Comparison of ENCODE assay signal across 17 cellular contexts in the genomic region with DNA sequence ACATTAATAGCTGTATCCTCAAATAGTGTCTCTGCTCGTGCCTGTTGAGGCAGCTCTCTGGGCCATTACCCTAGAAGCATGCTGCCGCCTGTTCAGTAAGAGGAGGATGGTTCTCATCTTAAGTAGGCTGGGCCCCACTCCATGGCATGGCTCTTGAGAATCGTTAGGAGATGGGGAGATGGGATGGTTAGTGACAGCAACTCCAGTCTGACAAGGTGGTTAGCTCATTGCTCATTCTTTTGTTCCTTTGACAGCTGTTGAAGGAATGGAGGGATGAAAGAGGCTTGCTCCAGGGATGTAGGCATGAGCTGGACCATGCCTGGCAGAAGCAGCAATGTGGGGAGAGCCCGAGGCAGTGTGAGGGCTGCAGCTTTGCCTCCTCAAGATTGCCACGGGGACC.
DNase-seq lines count a peak whose midpoint lies in the region; ATAC-seq and TF ChIP-seq lines count a peak whose summit lies in the region.
"Had no signal": no experiment of that assay in that cellular context is flagged by ENCODE, and none has a peak within 500 bp of the region (broad histone marks: within the 10 kb centered on the region; RNA-seq: fewer than 3 reads in every experiment).

No MANE protein-coding gene starts in this region.

- H3K27ac ChIP-seq in neuronal stem cell (replicated peaks; ENCODE audit: low read length), result no peak overlapping the region
- no peak overlapping the region for H3K27ac ChIP-seq in esophagus squamous epithelium
- H3K27ac ChIP-seq: C4-2B, GM23248 had no signal

- H3K36me3 ChIP-seq in neuronal stem cell (replicated peaks in 1 of 2; ENCODE audit: control insufficient read depth in 2 of 2, insufficient read depth in 2 of 2, low read length in 2 of 2) (no peaks in the 10 kb centered on the region), esophagus squamous epithelium (no peaks in the 10 kb centered on the region)

- intact Hi-C loops in esophagus squamous epithelium (cut with DNase I), result no loop called here

- no peak overlapping the region for H3K14ac ChIP-seq in neuronal stem cell (ENCODE audit: low read length)

- H3K4me3 Mint-ChIP-seq in nephron progenitor cell, result no peak overlapping the region

- H3K4ac ChIP-seq in neuronal stem cell (ENCODE audit: low read length), result no peak overlapping the region

- H3K9ac ChIP-seq in neuronal stem cell (ENCODE audit: low read depth, low read length, poor library complexity), result no peak overlapping the region
- H3K9ac ChIP-seq: GM23248 had no signal

- H3K4me3 ChIP-seq in epithelial cell of esophagus (ENCODE audit: low read length) (no peak overlapping the region), neuronal stem cell (ENCODE audit: low read length in 2 of 2) (no peak overlapping the region), esophagus squamous epithelium (no peak overlapping the region)
- H3K4me3 ChIP-seq: GM23248 had no signal

- whole genome bisulfite sequencing in neuronal stem cell (ENCODE audit: extremely low coverage in 2 of 2, insufficient read length in 2 of 2, insufficient replicate concordance in 1 of 2), 2 donors, result no CpG with 5 or more reads among the region's 5 CpGs
- WGBS in esophagus squamous epithelium, 2 donors, result 31 to 46% methylated on average over 5 of the region's 5 CpGs

- TF ChIP-seq CTCF in epithelial cell of esophagus (IDR thresholded peaks at IDR 0.05; ENCODE audit: insufficient read depth, low read depth, low read length, missing control alignments) (no peak), esophagus squamous epithelium (IDR thresholded peaks at IDR 0.05) (no peak), nephron progenitor cell (IDR thresholded peaks at IDR 0.05) (no peak)

- H3K27ac Mint-ChIP-seq in nephron progenitor cell, result no peak overlapping the region

- H3K4me1 ChIP-seq in neuronal stem cell (ENCODE audit: control insufficient read depth in 2 of 2, insufficient read depth in 1 of 2, low read depth in 1 of 2, low read length in 2 of 2), result peaks cover 0 to 4% of the 10 kb centered on the region in 2 donors
- peaks cover 0 to 13% (median 7%) of the 10 kb centered on the region in 3 donors for H3K4me1 ChIP-seq in esophagus squamous epithelium

- H3K9me3 Mint-ChIP-seq in nephron progenitor cell, result no peaks in the 10 kb centered on the region

- TF ChIP-seq POLR2A in esophagus squamous epithelium (IDR thresholded peaks at IDR 0.05), result no peak

- no peak overlapping the region for H2BK5ac ChIP-seq in neuronal stem cell (ENCODE audit: low read length)

- peak; percentile 64 for DNase-seq in ELF-1 (ENCODE audit: low read depth, low spot score)
- DNase-seq in NCI-H187 treated with DMSO at 0.1 percent for 48 hours (lab: John Stamatoyannopoulos, UW), result peak; percentile 4
- DNase-seq in epithelial cell of esophagus (ENCODE audit: low read depth), result peak; percentile 81
- DNase-seq in neuronal stem cell (ENCODE audit: low spot score), result no peak
- no peak for DNase-seq in esophagus squamous epithelium (lab: John Stamatoyannopoulos, UW)
- no peak for DNase-seq in nephron progenitor cell
- DNase-seq: ACHN, GF-D8, GM23248, HCEC 1CT, NCI-H1105, NCI-H1694 treated with DMSO at 0.1 percent for 48 hours, NCI-H2171 had no signal

- H3K4me2 ChIP-seq in neuronal stem cell (ENCODE audit: insufficient read depth, low read length, poor library complexity, severe bottlenecking), result no peak overlapping the region

- no peaks in the 10 kb centered on the region for H3K79me1 ChIP-seq in neuronal stem cell (ENCODE audit: low read depth, low read length)

- H3K23ac ChIP-seq in neuronal stem cell (ENCODE audit: low read depth, low read length, poor library complexity), result no peak overlapping the region

- ATAC-seq in GM21723 (IDR thresholded peaks at IDR 0.05; ENCODE audit: unreplicated experiment), result no peak
- ATAC-seq: Panc1, Right ventricle myocardium inferior had no signal

- H2BK15ac ChIP-seq in neuronal stem cell (ENCODE audit: low read length), result no peak overlapping the region

- peaks cover 4% of the 10 kb centered on the region for H3K27me3 Mint-ChIP-seq in nephron progenitor cell (ENCODE audit: low read depth, poor library complexity)

- no peak overlapping the region for H2AFZ ChIP-seq in neuronal stem cell (ENCODE audit: low read length)
- H2AFZ ChIP-seq: GM23248 had no signal

- H4K8ac ChIP-seq in neuronal stem cell (ENCODE audit: low read depth, low read length), result peak overlapping the region; percentile 89

- no peak overlapping the region for H3K18ac ChIP-seq in neuronal stem cell (ENCODE audit: low read length)

- no peak overlapping the region for H2BK120ac ChIP-seq in neuronal stem cell (ENCODE audit: low read depth, low read length)

- no peaks in the 10 kb centered on the region for H3K36me3 Mint-ChIP-seq in nephron progenitor cell (ENCODE audit: low read depth)

- no peak overlapping the region for H2AK5ac ChIP-seq in neuronal stem cell (ENCODE audit: low read depth, low read length)

- no peak overlapping the region for H4K91ac ChIP-seq in neuronal stem cell (ENCODE audit: low read depth, low read length, poor library complexity)

- peaks cover 36% of the 10 kb centered on the region for H3K4me1 Mint-ChIP-seq in nephron progenitor cell

- H3K27me3 ChIP-seq in neuronal stem cell (ENCODE audit: control insufficient read depth in 3 of 3, insufficient read depth in 3 of 3, low read depth in 1 of 3, low read length in 3 of 3) (no peaks in the 10 kb centered on the region), esophagus squamous epithelium (no peaks in the 10 kb centered on the region)

- H2BK12ac ChIP-seq in neuronal stem cell (ENCODE audit: low read length), result no peak overlapping the region

- H3K9me3 ChIP-seq in neuronal stem cell (replicated peaks in 1 of 2; ENCODE audit: control insufficient read depth in 2 of 2, insufficient read depth in 1 of 2, low read depth in 1 of 2, low read length in 2 of 2), result peaks cover 0 to 2% of the 10 kb centered on the region in 2 donors
- H3K9me3 ChIP-seq in esophagus squamous epithelium, result no peaks in the 10 kb centered on the region

Comparison
In these comparisons a context has a peak if more than half of its experiments do, and no peak if none do; other contexts are left out.
1. DNase-seq: peak in ELF-1 (single experiment), NCI-H187 treated with DMSO at 0.1 percent for 48 hours (single experiment) and epithelial cell of esophagus (single experiment); none in neuronal stem cell (single experiment), esophagus squamous epithelium (single experiment) and nephron progenitor cell (single experiment).